In the genomic region with DNA sequence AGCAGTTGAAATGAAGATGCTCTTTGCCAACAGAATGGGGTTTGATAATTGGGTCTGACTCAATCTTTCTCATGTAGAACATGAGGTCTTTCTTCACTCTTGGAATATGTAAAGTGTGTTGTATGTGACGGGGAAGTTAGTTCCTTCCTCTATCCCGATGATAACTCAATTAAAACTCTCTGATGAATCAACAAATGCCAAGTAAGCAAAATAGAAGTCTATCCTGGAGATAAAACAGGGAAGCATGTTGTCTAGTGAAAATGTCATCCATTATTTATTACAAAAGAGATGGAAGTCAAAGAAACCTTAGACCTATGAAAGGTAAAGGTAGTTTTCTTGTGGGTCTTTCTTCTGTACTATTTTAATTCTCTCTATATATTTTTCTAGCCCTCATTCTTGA, we compare ENCODE assay signal across 26 cellular contexts.
"Had no signal": no experiment of that assay in that cellular context is flagged by ENCODE, and none has a peak within 500 bp of the region (broad histone marks: within the 10 kb centered on the region; RNA-seq: fewer than 3 reads in every experiment).

No MANE protein-coding gene starts in this region.

- H3K27ac ChIP-seq: colonic mucosa, epithelial cell of prostate, esophagus squamous epithelium, gastrocnemius medialis, heart right ventricle, left lung, lower lobe of right lung had no signal

- FAIRE-seq: endometrium, islet of Langerhans, keratinocyte had no signal

- ATAC-seq: effector memory CD8-positive, alpha-beta T cell; esophagus mucosa; gastrocnemius medialis; heart right ventricle; left cardiac atrium; left lung; left ventricle myocardium superior; lower lobe of right lung; mucosa of descending colon had no signal

- H3K4me1 ChIP-seq: colonic mucosa, esophagus squamous epithelium, heart right ventricle, left lung, lower lobe of right lung had no signal

- H3K4me3 ChIP-seq: colonic mucosa, esophagus squamous epithelium, gastrocnemius medialis, heart right ventricle, left lung, lower lobe of right lung, mucosa of descending colon had no signal

- H3K9me3 ChIP-seq: colonic mucosa, esophagus squamous epithelium, gastrocnemius medialis, heart right ventricle, left lung, lower lobe of right lung, mucosa of descending colon had no signal

- H3K27me3 ChIP-seq: colonic mucosa, esophagus squamous epithelium, gastrocnemius medialis, heart right ventricle, left lung had no signal

- H3K36me3 ChIP-seq: colonic mucosa, esophagus squamous epithelium, gastrocnemius medialis, heart right ventricle, left lung, lower lobe of right lung had no signal

- DNase-seq: colonic mucosa; cortex of kidney; effector CD8-positive, alpha-beta T cell; effector memory CD8-positive, alpha-beta T cell; endodermal cell; erythroblast; esophagus squamous epithelium; foreskin fibroblast; foreskin melanocyte; gastrocnemius medialis; glutamatergic neuron; head of caudate nucleus; heart right ventricle; hippocampal formation; left cardiac atrium; left lung; left ventricle myocardium superior; lower lobe of right lung; mesenchymal stem cell; mucosa of descending colon; naive B cell had no signal
